Comparison of ENCODE assay signal across 8 cellular contexts in genomic region chr19:14206737-14207725, GRCh38. TPM values are rescaled to one million over a fixed set of nuclear protein-coding genes. Genes with fewer than 3 reads are reported as not detected.
A peak's percentile ranks its signal among the peaks of the same experiment; 100 is the strongest.
DNase-seq lines count a peak whose midpoint lies in the region; ATAC-seq, FAIRE-seq and TF ChIP-seq lines count a peak whose summit lies in the region.
"Not testable (repeated sequence)": the region's sequence is repeated elsewhere in the genome, so short reads cannot be mapped to it uniquely, and the experiment has no call there.

No MANE protein-coding gene starts in this region.

- 2% methylated on average over 66 of the region's 89 CpGs for WGBS in GM12878 (ENCODE audit: insufficient coverage, insufficient replicate concordance, low lambda C conversion rate, missing lambda C conversion rate)
- WGBS in heart left ventricle, 4 donors, result 1% methylated on average over 61 to 89 of the region's 89 CpGs

- SMC1A ChIA-PET in GM12878 (lab: Charles Lee; ENCODE audit: uncharacterized antibody, unreplicated experiment), result not testable (repeated sequence)

- H3K4me3 ChIP-seq in GM12878 (peak overlapping the region; percentile 87), heart left ventricle (peak overlapping the region; percentile 15 to 83 (median 59)), neuron (ENCODE audit: low read length) (peak overlapping the region; percentile 55)

- H3K27ac Mint-ChIP-seq in activated B cell treated with CpG ODN at 0.5 μM for 24 hours, result peak overlapping the region; percentile 75

- ATAC-seq in activated B cell treated with CpG ODN at 0.5 μM for 24 hours (ENCODE audit: low read depth), result peak; percentile 79
- ATAC-seq in GM12878, result peak; percentile 80
- ATAC-seq in heart left ventricle, result peak; percentile 92 to 93 (median 93)

- peak overlapping the region; percentile 25; the same call in 1 of the 2 replicates for H3K27ac ChIP-seq in GM12878 (ENCODE audit: control insufficient read depth, insufficient read depth)
- peak overlapping the region in 11 of 12 donors; percentile 42 to 81 (median 68) for H3K27ac ChIP-seq in heart left ventricle

- H3K79me2 ChIP-seq in GM12878 (ENCODE audit: control insufficient read depth, insufficient read depth, low read length), result not testable (repeated sequence)

- intact Hi-C loops in activated B cell treated with CpG ODN at 0.5 μM for 24 hours (cut with micrococcal nuclease) (loop anchor here (1.0 kb wide), 1 partner anchor 70 kb away; no protein-coding TSS in a partner anchor), GM12878 (cut with micrococcal nuclease; ENCODE audit: unreplicated experiment) (loop anchor here (10.0 kb wide), 1 partner anchor 278 kb away; no protein-coding TSS in a partner anchor), heart left ventricle (cut with DNase I) (loop anchor here in 3 of 10 donors (5.0 to 10.0 kb wide), 2 partner anchors 60 to 138 kb away; no protein-coding TSS in a partner anchor)

- H3K27me3 ChIP-seq in GM12878 (replicated peaks in 1 of 2; ENCODE audit: control insufficient read depth in 2 of 2, insufficient read depth in 2 of 2, low read length in 1 of 2); neuron (ENCODE audit: insufficient read depth, low read length): not testable (repeated sequence)
- peaks cover 0 to 14% (median 6%) of the 10 kb centered on the region in 9 donors for H3K27me3 ChIP-seq in heart left ventricle

- H3K9me3 Mint-ChIP-seq in activated B cell treated with CpG ODN at 0.5 μM for 24 hours, result not testable (repeated sequence)

- CTCF ChIA-PET in activated B cell treated with CpG ODN at 0.5 μM for 24 hours (lab: Charles Lee), result interaction anchor here (0.6 kb wide), 1 partner anchor 188 kb away, joined by 3 read pairs; no protein-coding TSS in a partner anchor
- CTCF ChIA-PET in GM12878 (lab: Yijun Ruan, JAX), result interaction anchor here (1.6 kb wide), 1 partner anchor 140 kb away, joined by 3 read pairs; no protein-coding TSS in a partner anchor

- peak overlapping the region; percentile 56 for H3K9ac ChIP-seq in GM12878 (ENCODE audit: control insufficient read depth, insufficient read depth, low read length)

- not testable (repeated sequence) for H4K20me1 ChIP-seq in GM12878 (ENCODE audit: control insufficient read depth, insufficient read depth)

- H3K36me3 Mint-ChIP-seq in activated B cell treated with CpG ODN at 0.5 μM for 24 hours (ENCODE audit: low read depth), result not testable (repeated sequence)

- not testable (repeated sequence) for TF ChIP-seq POLR2A in GM12878 (IDR thresholded peaks at IDR 0.05; ENCODE audit: low read depth, low read length)
- TF ChIP-seq POLR2A in heart left ventricle (IDR thresholded peaks at IDR 0.05), result peak in 1 of 2 donors; percentile 42

- peaks cover 18% of the 10 kb centered on the region for H3K4me1 Mint-ChIP-seq in activated B cell treated with CpG ODN at 0.5 μM for 24 hours

- not testable (repeated sequence) for TF ChIP-seq EP300 in GM12878 (IDR thresholded peaks at IDR 0.05; ENCODE audit: borderline replicate concordance in 1 of 2, control insufficient read depth in 1 of 2, low read depth in 2 of 2, low read length in 2 of 2)

- H3K36me3 ChIP-seq in GM12878 (ENCODE audit: control insufficient read depth in 2 of 2, insufficient read depth in 2 of 2, low read length in 1 of 2); heart left ventricle; neuron (ENCODE audit: insufficient read depth, low read length): not testable (repeated sequence)

- BruUV-seq in GM12878 (replicated peaks; lab: Mats Ljungman, UMichigan), result not testable (repeated sequence)

- H3K9me3 ChIP-seq in GM12878 (replicated peaks; ENCODE audit: control insufficient read depth, insufficient read depth, low read length); heart left ventricle; neuron (ENCODE audit: low read length): not testable (repeated sequence)

- not testable (repeated sequence) for TF ChIP-seq CTCF in activated B cell treated with CpG ODN at 0.5 μM for 24 hours (IDR thresholded peaks at IDR 0.05); GM12878 (IDR thresholded peaks at IDR 0.05 in 2 of 3, conservative IDR thresholded peaks at IDR 0.05 in 1 of 3; ENCODE audit: control insufficient read depth in 2 of 3, extremely low read depth in 1 of 3, insufficient read depth in 1 of 3, low read depth in 3 of 3, low read length in 3 of 3); heart left ventricle (IDR thresholded peaks at IDR 0.05)

- H3K4me2 ChIP-seq in GM12878 (ENCODE audit: control insufficient read depth, insufficient read depth), result peak overlapping the region; percentile 98

- not testable (repeated sequence) for H3K4me1 ChIP-seq in GM12878 (ENCODE audit: control insufficient read depth, insufficient read depth, low read length); neuron (ENCODE audit: insufficient read depth, low read length)
- H3K4me1 ChIP-seq in heart left ventricle, result peaks cover 0 to 20% (median 4%) of the 10 kb centered on the region in 12 donors

- H2AFZ ChIP-seq in GM12878 (ENCODE audit: control insufficient read depth, low read depth, low read length), result peak overlapping the region; percentile 82
- H2AFZ ChIP-seq in neuron (ENCODE audit: low read depth, low read length), result peak overlapping the region; percentile 68

- peak; percentile 79 for DNase-seq in CMK (ENCODE audit: low read depth)
- peak; percentile 41 for DNase-seq in HPDE6-E6E7 (ENCODE audit: extremely low spot score)
- DNase-seq in NCI-H510A (lab: John Stamatoyannopoulos, UW), result peak; percentile 40
- peak; percentile 79 for DNase-seq in activated B cell treated with CpG ODN at 0.5 μM for 24 hours
- not testable (repeated sequence) for DNase-seq in GM12878 (ENCODE audit: low read depth, low spot score)
- peak; percentile 93 to 95 (median 94) for DNase-seq in heart left ventricle
- peak; percentile 64 for DNase-seq in stimulated activated CD8-positive, alpha-beta memory T cell treated with anti-CD3 and anti-CD28 coated beads, Interleukin-7, amount 100 ng/mL, for 24 hours (ENCODE audit: low read depth)

- H3K4me3 Mint-ChIP-seq in activated B cell treated with CpG ODN at 0.5 μM for 24 hours, result peak overlapping the region; percentile 89

- FAIRE-seq in GM12878 (lab: Jason Lieb, UNC), result peak; percentile 96

- in situ Hi-C loops in GM12878 (cut with MboI), result not testable (repeated sequence)

- POLR2A ChIA-PET in activated B cell treated with CpG ODN at 0.5 μM for 24 hours (lab: Charles Lee), result interaction anchor here (0.6 to 0.7 kb wide), 2 partner anchors 195 to 196 kb away, joined by 3 to 9 read pairs; no protein-coding TSS in a partner anchor
- POLR2A ChIA-PET in GM12878 (lab: Charles Lee), result interaction anchor here (0.6 kb wide), 3 partner anchors 96 to 302 kb away, joined by 3 to 4 read pairs (median 3); no protein-coding TSS in a partner anchor

- TF ChIP-seq RAD21 in GM12878 (IDR thresholded peaks at IDR 0.05; ENCODE audit: insufficient read depth, low read depth, low read length), result not testable (repeated sequence)

- H3K27me3 Mint-ChIP-seq in activated B cell treated with CpG ODN at 0.5 μM for 24 hours, result peaks cover 41% of the 10 kb centered on the region

- RAD21 ChIA-PET in GM12878 (lab: Charles Lee; ENCODE audit: unreplicated experiment), result not testable (repeated sequence)

TF ChIP-seq in GM12878, 131 proteins besides CTCF, POLR2A, EP300 and RAD21 (continues in another document):
- TF ChIP-seq CREM (IDR thresholded peaks at IDR 0.05; ENCODE audit: low read depth) (peak; percentile 34; the same call in 1 of the 2 replicates), MLLT1 (IDR thresholded peaks at IDR 0.05) (0 out of 2 replicates have a peak, but pooled peaks have one; percentile 30), NR2C1 (IDR thresholded peaks at IDR 0.05) (0 out of 2 replicates have a peak, but pooled peaks have one; percentile 25), TARDBP (IDR thresholded peaks at IDR 0.05; ENCODE audit: borderline replicate concordance) (0 out of 2 replicates have a peak, but pooled peaks have one; percentile 43), GATAD2B (conservative IDR thresholded peaks at IDR 0.05; ENCODE audit: low read depth) (0 out of 2 replicates have a peak, but pooled peaks have one; percentile 20)

RNA-seq across cellular contexts. Expression of gene ADGRL1, which starts 1.1 kb away (rescaled TPM):
- total RNA-seq in activated B cell treated with CpG ODN at 0.5 μM for 24 hours (1.4 and 2.7 TPM in 2 replicates), GM12878 (2014; rRNA removed) (1.4 and 1.9 TPM in 2 replicates), GM12878 (2014; rRNA removed; fragmentation: Illumina TruSeq; extraction: Trizol) (0.45 and 0.92 TPM in 2 replicates), GM12878 (2021) (4.8 and 5.0 TPM in 2 replicates), heart left ventricle (10 to 100 TPM; 10.1 to 29.4 (median 14.4) TPM)
- 22.3 and 24.4 TPM in 2 replicates for total RNA-seq in GM12878 (2013; cell fraction: nucleolus; rRNA removed)
- polyA plus RNA-seq in GM12878 (2011; ENCODE audit: low read depth), result 0.20 TPM
- polyA plus RNA-seq in GM12878 (2011; rRNA removed) (0.24 and 1.4 TPM in 2 replicates), GM12878 (2014; fragmentation: Illumina TruSeq; extraction: Trizol) (0.24 and 0.97 TPM in 2 replicates), GM12878 (2014; fragmentation: Nextera tagmentation; extraction: Ambion mirVana) (under 1 TPM; 0.05 to 0.14 TPM), GM12878 (2014; rRNA removed) (1.7 and 4.5 TPM in 2 replicates), GM12878 (2016; fragmentation: Nextera tagmentation; extraction: Ambion mirVana) (under 1 TPM; 0.24 to 0.25 TPM), heart left ventricle (10 to 100 TPM; 11.5 to 12.8 TPM)
- 1.5 and 2.1 TPM in 2 replicates for polyA plus RNA-seq in GM12878 (2011; cell fraction: cytosol; rRNA removed)
- 6.3 and 11.5 TPM in 2 replicates for polyA plus RNA-seq in GM12878 (2011; cell fraction: nucleus; rRNA removed)
- polyA plus RNA-seq in GM12878 (2012), result 1.9 and 2.0 TPM in 2 replicates
- polyA minus RNA-seq in GM12878 (2011; rRNA and poly(A)+ RNA removed), result 3.3 and 4.8 TPM in 2 replicates
- 2.7 and 4.3 TPM in 2 replicates for polyA minus RNA-seq in GM12878 (2011; cell fraction: cytosol; rRNA and poly(A)+ RNA removed)
- 1.5 and 3.0 TPM in 2 replicates for polyA minus RNA-seq in GM12878 (2011; cell fraction: nucleus; rRNA and poly(A)+ RNA removed)
